Comparison of ENCODE assay signal across 12 cellular contexts in the genomic region with DNA sequence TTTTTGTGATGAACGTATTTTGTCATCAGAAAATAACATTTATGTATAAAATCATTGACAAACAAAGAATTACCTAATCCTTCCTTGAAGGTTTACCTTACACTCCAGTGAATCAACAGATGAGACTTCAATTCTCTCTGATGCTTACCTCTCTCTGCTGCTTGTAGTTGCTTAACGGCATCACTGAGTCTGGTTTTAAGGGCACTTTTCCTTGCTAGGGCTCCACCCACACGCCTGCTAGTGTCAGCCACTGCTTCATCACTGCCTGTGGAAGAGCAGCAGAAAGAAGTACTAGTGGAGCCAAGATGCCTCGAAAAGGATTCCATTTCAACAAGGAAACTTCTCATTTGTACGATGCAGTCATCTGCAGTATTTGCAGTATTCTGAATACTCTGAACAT.
DNase-seq lines count a peak whose midpoint lies in the region; ATAC-seq and TF ChIP-seq lines count a peak whose summit lies in the region.
"Had no signal": no experiment of that assay in that cellular context is flagged by ENCODE, and none has a peak within 500 bp of the region (broad histone marks: within the 10 kb centered on the region; RNA-seq: fewer than 3 reads in every experiment).

No MANE protein-coding gene starts in this region.

- RAD21 ChIA-PET in HCT116 (lab: Charles Lee; ENCODE audit: low non-redundant PET in 1 of 2, low total read pairs in 2 of 2, uncharacterized antibody in 2 of 2, unreplicated experiment in 2 of 2): no interaction called here

- H3K9me3 ChIP-seq in AG04450 (ENCODE audit: control insufficient read depth, insufficient read depth, low read length) (no peaks in the 10 kb centered on the region), HCT116 (ENCODE audit: control insufficient read depth in 1 of 2, insufficient read depth in 1 of 2, low read depth in 1 of 2, low read length in 2 of 2) (no peaks in the 10 kb centered on the region), duodenal mucosa (ENCODE audit: control insufficient read depth in 1 of 2, low read length in 2 of 2) (no peaks in the 10 kb centered on the region), mesenchymal stem cell (ENCODE audit: control insufficient read depth, low read length) (no peaks in the 10 kb centered on the region)
- H3K9me3 ChIP-seq: BLaER1 treated with 17β-estradiol and CSF1 and Interleukin-3, amounts not matched to agents 10 nM and 100 nM; thoracic aorta had no signal

- H3K4me3 ChIP-seq in AG04450 (ENCODE audit: low read depth, low read length): no peak overlapping the region
- H3K4me3 ChIP-seq in HCT116 (replicated peaks in 1 of 2; ENCODE audit: low read depth in 1 of 2, low read length in 2 of 2): no peak overlapping the region
- no peak overlapping the region for H3K4me3 ChIP-seq in duodenal mucosa (ENCODE audit: low read depth in 1 of 2, low read length in 2 of 2)
- no peak overlapping the region for H3K4me3 ChIP-seq in mesenchymal stem cell (ENCODE audit: insufficient read depth in 1 of 2, low read depth in 1 of 2, low read length in 2 of 2)
- H3K4me3 ChIP-seq: BLaER1 treated with 17β-estradiol and CSF1 and Interleukin-3, amounts not matched to agents 10 nM and 100 nM; thoracic aorta had no signal

- H3K9me2 ChIP-seq in HCT116 (ENCODE audit: insufficient read depth): no peaks in the 10 kb centered on the region

- H2AK5ac ChIP-seq in mesenchymal stem cell (ENCODE audit: low read length, severe bottlenecking): no peak overlapping the region

- no peaks in the 10 kb centered on the region for H3K36me3 ChIP-seq in HCT116 (ENCODE audit: control insufficient read depth in 1 of 2, insufficient read depth in 2 of 2, low read length in 2 of 2)
- no peaks in the 10 kb centered on the region for H3K36me3 ChIP-seq in duodenal mucosa (ENCODE audit: control insufficient read depth in 1 of 2, insufficient read depth in 2 of 2, low read length in 2 of 2)
- H3K36me3 ChIP-seq in mesenchymal stem cell (ENCODE audit: control insufficient read depth in 1 of 2, insufficient read depth in 2 of 2, low read depth in 1 of 2, low read length in 2 of 2): peaks cover 0 to 96% of the 10 kb centered on the region in 2 experiments
- H3K36me3 ChIP-seq: BLaER1 treated with 17β-estradiol and CSF1 and Interleukin-3, amounts not matched to agents 10 nM and 100 nM; thoracic aorta had no signal

- POLR2A ChIA-PET in AG04450 (lab: Yijun Ruan, JAX) (interaction anchor here (1.2 kb wide), 1 partner anchor 73 kb away, joined by 3 read pairs; no protein-coding TSS in a partner anchor), HCT116 (lab: Charles Lee) (no interaction called here)

- H3K4me2 ChIP-seq in HCT116 (ENCODE audit: low read length): no peak overlapping the region
- H3K4me2 ChIP-seq in mesenchymal stem cell (ENCODE audit: low read length, poor library complexity, severe bottlenecking): no peak overlapping the region

- H3K79me2 ChIP-seq in HCT116 (ENCODE audit: insufficient read depth, low read length): no peaks in the 10 kb centered on the region

- no peaks in the 10 kb centered on the region for H3K79me1 ChIP-seq in mesenchymal stem cell (replicated peaks; ENCODE audit: low read length, poor library complexity, severe bottlenecking)

- H4K91ac ChIP-seq in mesenchymal stem cell (ENCODE audit: low read length): no peak overlapping the region

- TF ChIP-seq CTCF in AG04450 (IDR thresholded peaks at IDR 0.05; ENCODE audit: low read depth, low read length): no peak
- TF ChIP-seq CTCF in HCT116 (IDR thresholded peaks at IDR 0.05 in 2 of 3, conservative IDR thresholded peaks at IDR 0.05 in 1 of 3; ENCODE audit: borderline replicate concordance in 1 of 3, insufficient read depth in 1 of 3, low read depth in 2 of 3, low read length in 2 of 3): no peak

- CTCF ChIA-PET in AG04450 (lab: Charles Lee): no interaction called here
- CTCF ChIA-PET in HCT116 (lab: Charles Lee): no interaction called here

- no peak overlapping the region for H2BK15ac ChIP-seq in mesenchymal stem cell (ENCODE audit: low read depth, poor library complexity, severe bottlenecking)

- H3K4me1 ChIP-seq in HCT116 (ENCODE audit: control insufficient read depth in 1 of 2, insufficient read depth in 2 of 2, low read length in 2 of 2) (no peaks in the 10 kb centered on the region), duodenal mucosa (ENCODE audit: control insufficient read depth in 1 of 2, insufficient read depth in 2 of 2, low read length in 2 of 2) (no peaks in the 10 kb centered on the region), mesenchymal stem cell (ENCODE audit: control insufficient read depth, insufficient read depth, low read depth, low read length) (no peaks in the 10 kb centered on the region)

- H3K27me3 ChIP-seq in AG04450 (ENCODE audit: control insufficient read depth, insufficient read depth, low read length): no peaks in the 10 kb centered on the region
- no peaks in the 10 kb centered on the region for H3K27me3 ChIP-seq in HCT116 (ENCODE audit: insufficient read depth, low read length)
- H3K27me3 ChIP-seq in duodenal mucosa (ENCODE audit: control insufficient read depth in 1 of 2, insufficient read depth in 2 of 2, low read length in 2 of 2): no peaks in the 10 kb centered on the region
- H3K27me3 ChIP-seq in mesenchymal stem cell (ENCODE audit: control insufficient read depth in 1 of 2, insufficient read depth in 1 of 2, low read length in 2 of 2): no peaks in the 10 kb centered on the region
- H3K27me3 ChIP-seq: BLaER1 treated with 17β-estradiol and CSF1 and Interleukin-3, amounts not matched to agents 10 nM and 100 nM had no signal

- DNase-seq in AG04450 (ENCODE audit: low read depth, low spot score): no peak
- DNase-seq in HCT116 (ENCODE audit: low read depth, low spot score): no peak
- DNase-seq in mesenchymal stem cell: peak; percentile 50
- no peak for DNase-seq in NOMO-1 treated with DMSO at 0.1 percent for 48 hours (lab: John Stamatoyannopoulos, UW; ENCODE audit: unreplicated experiment)
- DNase-seq in GDM1 (lab: John Stamatoyannopoulos, UW): no peak
- no peak for DNase-seq in ecto neural progenitor cell (ENCODE audit: low spot score)
- DNase-seq: stimulated activated CD4-positive, alpha-beta T cell treated with anti-CD3 and anti-CD28 coated beads, Interleukin-2, amount 100 ng/mL, for 48 hours had no signal

- H3K9ac ChIP-seq in HCT116 (ENCODE audit: low read length) (no peak overlapping the region), duodenal mucosa (ENCODE audit: low read depth in 1 of 2, low read length in 2 of 2) (no peak overlapping the region), mesenchymal stem cell (ENCODE audit: low read length) (peak overlapping the region; percentile 77)
- H3K9ac ChIP-seq: BLaER1 treated with 17β-estradiol and CSF1 and Interleukin-3, amounts not matched to agents 10 nM and 100 nM had no signal

- intact Hi-C loops in HCT116 (cut with micrococcal nuclease): no loop called here

- H2BK5ac ChIP-seq in mesenchymal stem cell (ENCODE audit: low read depth, low read length, poor library complexity, severe bottlenecking): no peak overlapping the region

- peak overlapping the region in 1 of 2 experiments; percentile 46 for H2BK12ac ChIP-seq in mesenchymal stem cell (ENCODE audit: low read length in 2 of 2)

- no peak for TF ChIP-seq RAD21 in HCT116 (IDR thresholded peaks at IDR 0.05; ENCODE audit: low read depth)

- H4K20me1 ChIP-seq in HCT116 (ENCODE audit: insufficient read depth): no peaks in the 10 kb centered on the region
- H4K20me1 ChIP-seq: BLaER1 treated with 17β-estradiol and CSF1 and Interleukin-3, amounts not matched to agents 10 nM and 100 nM had no signal

- H3K23ac ChIP-seq in mesenchymal stem cell (ENCODE audit: low read length in 2 of 2): no peak overlapping the region

- H3K14ac ChIP-seq in mesenchymal stem cell (ENCODE audit: low read length in 2 of 2): no peak overlapping the region

- H3K4ac ChIP-seq in mesenchymal stem cell (ENCODE audit: low read depth in 1 of 2, low read length in 2 of 2): no peak overlapping the region

- TF ChIP-seq POLR2A in HCT116 (IDR thresholded peaks at IDR 0.05; ENCODE audit: borderline replicate concordance, extremely low read depth, insufficient read depth, insufficient read length): no peak

- no peak overlapping the region for H2BK120ac ChIP-seq in mesenchymal stem cell (ENCODE audit: low read depth, low read length)

- 48% methylated on average over 3 of the region's 5 CpGs for WGBS in mesenchymal stem cell

- ATAC-seq in HCT116 (0 out of 2 replicates have a peak, but pooled peaks have one; percentile 50), GM21723 (IDR thresholded peaks at IDR 0.05; ENCODE audit: unreplicated experiment) (no peak)

- H2AFZ ChIP-seq in HCT116 (ENCODE audit: low read depth, low read length, poor library complexity, severe bottlenecking) (peak overlapping the region; percentile 85), mesenchymal stem cell (ENCODE audit: low read depth, low read length) (no peak overlapping the region)

- no peak overlapping the region for H4K8ac ChIP-seq in mesenchymal stem cell (ENCODE audit: low read length)

- no peak overlapping the region for H3K18ac ChIP-seq in mesenchymal stem cell (ENCODE audit: low read depth in 1 of 2, low read length in 2 of 2)

- no TSS peak for BruUV-seq in HCT116 (replicated peaks; lab: Mats Ljungman, UMichigan)

- H3K27ac ChIP-seq in AG04450 (ENCODE audit: low read depth, low read length) (peak overlapping the region; percentile 83), HCT116 (ENCODE audit: low read depth, low read length) (no peak overlapping the region), duodenal mucosa (ENCODE audit: low read depth, low read length) (peak overlapping the region; percentile 5), mesenchymal stem cell (ENCODE audit: low read length, poor library complexity, severe bottlenecking) (no peak overlapping the region)
- H3K27ac ChIP-seq: RWPE1, thoracic aorta had no signal

TF ChIP-seq in HCT116, 20 proteins besides CTCF, POLR2A, EP300 and RAD21 (continues in another document):
- TF ChIP-seq POLR2AphosphoS5 (IDR thresholded peaks at IDR 0.05; ENCODE audit: low read depth, low read length): no peak

Comparison
In these comparisons a context has a peak if more than half of its experiments do, and no peak if none do; other contexts are left out.
1. H3K27ac ChIP-seq: peak in AG04450 (single experiment) and duodenal mucosa (single experiment); none in HCT116 (single experiment) and mesenchymal stem cell (single experiment).